14 cellular contexts compared by ENCODE assay signal in the genomic region with DNA sequence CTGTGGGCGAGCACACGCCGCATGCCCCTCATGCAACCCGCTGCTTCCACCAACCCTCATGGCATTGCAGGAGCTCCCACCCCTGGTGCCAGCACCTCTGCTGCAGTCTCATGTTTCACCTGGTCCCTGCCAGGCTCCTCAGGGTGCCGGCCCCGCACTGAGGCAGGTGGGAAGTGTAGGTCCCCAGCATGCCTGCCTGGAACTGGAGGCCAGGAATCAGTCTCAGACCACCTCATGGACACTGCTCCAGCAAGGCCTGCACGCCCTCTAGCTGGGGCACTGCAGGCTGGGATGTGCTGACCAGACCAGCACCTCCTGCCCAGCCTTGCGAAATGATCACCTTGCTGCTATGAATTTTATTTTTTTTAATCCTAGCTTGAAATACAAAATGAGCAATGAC. TPM values are rescaled to one million over a fixed set of nuclear protein-coding genes. Genes with fewer than 3 reads are reported as not detected.
A peak's percentile ranks its signal among the peaks of the same experiment; 100 is the strongest.
DNase-seq lines count a peak whose midpoint lies in the region; ATAC-seq and TF ChIP-seq lines count a peak whose summit lies in the region.
"Had no signal": no experiment of that assay in that cellular context is flagged by ENCODE, and none has a peak within 500 bp of the region (broad histone marks: within the 10 kb centered on the region; RNA-seq: fewer than 3 reads in every experiment).

No MANE protein-coding gene starts in this region.

- H4K8ac ChIP-seq in neuronal stem cell (ENCODE audit: low read depth, low read length): no peak overlapping the region

- H4K20me1 ChIP-seq in GM23338 (replicated peaks; ENCODE audit: insufficient read depth): no peaks in the 10 kb centered on the region

- no peak overlapping the region for H3K27ac ChIP-seq in GM23338 (ENCODE audit: low read depth)
- no peak overlapping the region for H3K27ac ChIP-seq in neuronal stem cell (replicated peaks; ENCODE audit: low read length)
- H3K27ac ChIP-seq: A549, C4-2B had no signal

- H3K4me1 ChIP-seq in GM23338 (ENCODE audit: insufficient read depth) (no peaks in the 10 kb centered on the region), neuronal stem cell (ENCODE audit: control insufficient read depth in 2 of 2, insufficient read depth in 1 of 2, low read depth in 1 of 2, low read length in 2 of 2) (peaks cover 0 to 2% of the 10 kb centered on the region in 2 donors)
- H3K4me1 ChIP-seq: A549, BE2C had no signal

- H3K79me1 ChIP-seq in neuronal stem cell (ENCODE audit: low read depth, low read length): no peaks in the 10 kb centered on the region

- TF ChIP-seq CTCF in GM23338 (conservative IDR thresholded peaks at IDR 0.05; ENCODE audit: low read depth in 2 of 2): peak in 1 of 2 experiments; percentile 49; a peak in 2 of 4 replicates

- H3K9ac ChIP-seq in neuronal stem cell (ENCODE audit: low read depth, low read length, poor library complexity): peak overlapping the region; percentile 34

- H3K36me3 Mint-ChIP-seq in GM23338 (ENCODE audit: low read depth): no peaks in the 10 kb centered on the region; the same call in 2 of the 3 replicates
- H3K36me3 Mint-ChIP-seq: CD4-positive, alpha-beta memory T cell had no signal

- no CpG with 5 or more reads among the region's 8 CpGs for WGBS in neuronal stem cell (ENCODE audit: extremely low coverage in 2 of 2, insufficient read length in 2 of 2, insufficient replicate concordance in 1 of 2), 2 donors

- no peaks in the 10 kb centered on the region for H3K4me1 Mint-ChIP-seq in GM23338
- H3K4me1 Mint-ChIP-seq: CD4-positive, alpha-beta memory T cell had no signal

- H2BK5ac ChIP-seq in neuronal stem cell (ENCODE audit: low read length): peak overlapping the region; percentile 76

- H3F3A ChIP-seq in GM23338 (replicated peaks; ENCODE audit: low read depth): no peaks in the 10 kb centered on the region

- peak overlapping the region; percentile 63 for H2BK12ac ChIP-seq in neuronal stem cell (ENCODE audit: low read length)

- H4K91ac ChIP-seq in neuronal stem cell (ENCODE audit: low read depth, low read length, poor library complexity): no peak overlapping the region

- H2BK120ac ChIP-seq in neuronal stem cell (ENCODE audit: low read depth, low read length): no peak overlapping the region

- H3K36me3 ChIP-seq in GM23338 (ENCODE audit: insufficient read depth) (no peaks in the 10 kb centered on the region), neuronal stem cell (replicated peaks in 1 of 2; ENCODE audit: control insufficient read depth in 2 of 2, insufficient read depth in 2 of 2, low read length in 2 of 2) (no peaks in the 10 kb centered on the region)
- H3K36me3 ChIP-seq: BE2C had no signal

- H3K27ac Mint-ChIP-seq in GM23338: no peak overlapping the region
- H3K27ac Mint-ChIP-seq: CD4-positive, alpha-beta memory T cell had no signal

- peaks cover 12% of the 10 kb centered on the region for H3K9me3 Mint-ChIP-seq in GM23338

- H2AK5ac ChIP-seq in neuronal stem cell (ENCODE audit: low read depth, low read length): peak overlapping the region; percentile 86

- H2AFZ ChIP-seq in GM23338 (0 out of 2 replicates have a peak overlapping the region, but pooled peaks have one; percentile 32), neuronal stem cell (ENCODE audit: low read length) (no peak overlapping the region)

- no peak overlapping the region for H2BK15ac ChIP-seq in neuronal stem cell (ENCODE audit: low read length)

- H3K4ac ChIP-seq in neuronal stem cell (ENCODE audit: low read length): no peak overlapping the region

- H3K4me3 ChIP-seq in GM23338: no peak overlapping the region
- H3K4me3 ChIP-seq in neuronal stem cell (ENCODE audit: low read length in 2 of 2): peak overlapping the region in 1 of 2 donors; percentile 65
- H3K4me3 ChIP-seq: A549 had no signal

- H3K27me3 ChIP-seq in GM23338 (ENCODE audit: insufficient read depth) (no peaks in the 10 kb centered on the region), neuronal stem cell (ENCODE audit: control insufficient read depth in 3 of 3, insufficient read depth in 3 of 3, low read depth in 1 of 3, low read length in 3 of 3) (no peaks in the 10 kb centered on the region)

- no peaks in the 10 kb centered on the region for H3K9me2 ChIP-seq in GM23338 (ENCODE audit: insufficient read depth)

- DNase-seq in COR-L47 (lab: John Stamatoyannopoulos, UW): peak; percentile 37
- DNase-seq in GM23338 (ENCODE audit: low spot score): no peak
- DNase-seq in NCI-H69 (lab: John Stamatoyannopoulos, UW): peak; percentile 57
- DNase-seq in neuronal stem cell (ENCODE audit: low spot score): no peak
- no peak for DNase-seq in activated CD4-positive, alpha-beta T cell treated with anti-CD3 and anti-CD28 coated beads for 4 hours
- DNase-seq in DMS 273 (lab: John Stamatoyannopoulos, UW; ENCODE audit: unreplicated experiment): no peak
- DNase-seq: BE2C; CD4-positive, alpha-beta memory T cell; GF-D8 had no signal

- no peak overlapping the region for H3K4me3 Mint-ChIP-seq in GM23338
- H3K4me3 Mint-ChIP-seq: CD4-positive, alpha-beta memory T cell had no signal

- H3K14ac ChIP-seq in neuronal stem cell (ENCODE audit: low read length): peak overlapping the region; percentile 86

- peaks cover 7% of the 10 kb centered on the region for H3K27me3 Mint-ChIP-seq in GM23338 (ENCODE audit: insufficient read depth, low read depth, poor library complexity)

- no peak; the same call in 2 of the 3 replicates for ATAC-seq in GM23338
- no peak for ATAC-seq in GM18868 (IDR thresholded peaks at IDR 0.05; ENCODE audit: unreplicated experiment)
- ATAC-seq: A549, HCT116 had no signal

- H3K4me2 ChIP-seq in GM23338 (no peak overlapping the region), neuronal stem cell (ENCODE audit: insufficient read depth, low read length, poor library complexity, severe bottlenecking) (no peak overlapping the region)
- H3K4me2 ChIP-seq: A549 had no signal

- peaks cover 0 to 4% of the 10 kb centered on the region in 2 donors for H3K9me3 ChIP-seq in neuronal stem cell (replicated peaks in 1 of 2; ENCODE audit: control insufficient read depth in 2 of 2, insufficient read depth in 1 of 2, low read depth in 1 of 2, low read length in 2 of 2)
- H3K9me3 ChIP-seq: BE2C had no signal

- no peaks in the 10 kb centered on the region for H3K79me2 ChIP-seq in GM23338 (replicated peaks; ENCODE audit: insufficient read depth)

- peak overlapping the region; percentile 47 for H3K23ac ChIP-seq in neuronal stem cell (ENCODE audit: low read depth, low read length, poor library complexity)

- H3K18ac ChIP-seq in neuronal stem cell (ENCODE audit: low read length): peak overlapping the region; percentile 69

TF ChIP-seq in GM23338, 12 proteins besides CTCF, POLR2A, EP300 and RAD21 (continues in another document):
- TF ChIP-seq EZH2 (IDR thresholded peaks at IDR 0.05; ENCODE audit: low read depth, unreplicated experiment) (no peak), ETS1 (IDR thresholded peaks at IDR 0.05) (no peak), JUNB (IDR thresholded peaks at IDR 0.05; ENCODE audit: unreplicated experiment) (no peak), ZNF114 (CRISPR knock-in tag; IDR thresholded peaks at IDR 0.05) (no peak), ZNF331 (CRISPR knock-in tag; IDR thresholded peaks at IDR 0.05; ENCODE audit: low read depth) (no peak), POLR2AphosphoS5 (IDR thresholded peaks at IDR 0.05; ENCODE audit: low read depth) (no peak), STAT1 (IDR thresholded peaks at IDR 0.05; ENCODE audit: unreplicated experiment) (no peak)

RNA-seq across cellular contexts. Expression of gene OCA2, which starts 39.1 kb away (rescaled TPM):
- 0.39 and 0.69 TPM in 2 replicates for total RNA-seq in GM23338 (2014; rRNA removed; shearing (Covaris generic))
- polyA plus RNA-seq in GM23338 (2016; fragmentation: Nextera tagmentation; extraction: Ambion mirVana): 0.38 and 0.40 TPM in 2 replicates
- polyA plus RNA-seq in neuronal stem cell (2013, experiment 1 of 2): 0.81 TPM
- 0.75 TPM for polyA plus RNA-seq in neuronal stem cell (2013, experiment 2 of 2)
- total RNA-seq: CD4-positive, alpha-beta memory T cell had no signal
- polyA plus RNA-seq: AG04450; CD4-positive, alpha-beta memory T cell had no signal

Comparison
In these comparisons a context has a peak if more than half of its experiments do, and no peak if none do; other contexts are left out.
1. DNase-seq: peak in COR-L47 (single experiment) and NCI-H69 (single experiment); none in GM23338 (single experiment), neuronal stem cell (single experiment), activated CD4-positive, alpha-beta T cell treated with anti-CD3 and anti-CD28 coated beads for 4 hours (0 of 2) and DMS 273 (single experiment).